Comparison of ENCODE assay signal across 1 cellular context in genomic region chr12:68011882-68012207, GRCh38.
TF ChIP-seq lines count a peak whose summit lies in the region.

No MANE protein-coding gene starts in this region.

TF ChIP-seq in SK-N-SH, 30 proteins besides CTCF, POLR2A, EP300 and RAD21 (continued from another document):
- TF ChIP-seq FOSL2 (IDR thresholded peaks at IDR 0.05; ENCODE audit: borderline replicate concordance, low read depth): no peak
